Comparison of ENCODE assay signal across 8 cellular contexts in genomic region chr2:43226955-43227829, GRCh38. TPM values are rescaled to one million over a fixed set of nuclear protein-coding genes. Genes with fewer than 3 reads are reported as not detected.
DNase-seq lines count a peak whose midpoint lies in the region; ATAC-seq and TF ChIP-seq lines count a peak whose summit lies in the region.

No MANE protein-coding gene starts in this region.

- 3% methylated on average over 7 of the region's 77 CpGs; no CpG with 5 or more reads in 1 of the 2 donors for WGBS in thyroid gland, 2 donors

- H3K27me3 ChIP-seq in CD4-positive, alpha-beta T cell (ENCODE audit: control insufficient read depth, insufficient read depth, low read length) = no peaks in the 10 kb centered on the region
- no peaks in the 10 kb centered on the region for H3K27me3 ChIP-seq in thyroid gland

- TF ChIP-seq CTCF in CD4-positive, alpha-beta T cell (IDR thresholded peaks at IDR 0.05) = no peak
- TF ChIP-seq CTCF in osteocyte (IDR thresholded peaks at IDR 0.05) (peak; percentile 58), thyroid gland (IDR thresholded peaks at IDR 0.05) (peak in 3 of 6 experiments; percentile 37 to 40 (median 37))

- CTCF ChIA-PET in CD4-positive, alpha-beta T cell (lab: Charles Lee) = interaction anchor here (0.8 to 13.6 kb wide), 6 partner anchors 35 to 417 kb away, joined by 3 to 303 read pairs (median 8); no protein-coding TSS in a partner anchor

- H3K36me3 ChIP-seq in KOPT-K1 (ENCODE audit: insufficient read depth, low read length) (peaks cover 59% of the 10 kb centered on the region), SK-N-MC (ENCODE audit: insufficient read depth, low read length) (peaks cover 10% of the 10 kb centered on the region), thyroid gland (peaks cover 41 to 50% of the 10 kb centered on the region in 2 donors)

- H3K9me3 ChIP-seq in CD4-positive, alpha-beta T cell (ENCODE audit: control insufficient read depth, low read length) = no peaks in the 10 kb centered on the region
- H3K9me3 ChIP-seq in KOPT-K1 (ENCODE audit: insufficient read depth, low read length, poor library complexity, severe bottlenecking) = no peaks in the 10 kb centered on the region
- no peaks in the 10 kb centered on the region for H3K9me3 ChIP-seq in SK-N-MC (ENCODE audit: low read depth, low read length)
- H3K9me3 ChIP-seq in thyroid gland = no peaks in the 10 kb centered on the region

- POLR2A ChIA-PET in CD4-positive, alpha-beta T cell (lab: Charles Lee) = interaction anchor here (0.7 to 21.5 kb wide), 21 partner anchors 9 to 417 kb away, joined by 3 to 1478 read pairs (median 4); partner anchors contain the start of gene THADA

- peaks cover 20 to 22% of the 10 kb centered on the region in 2 donors for H3K4me1 ChIP-seq in thyroid gland

- peak overlapping the region; percentile 84 for H3K27ac ChIP-seq in CD4-positive, alpha-beta T cell (ENCODE audit: low read depth, low read length)
- H3K27ac ChIP-seq in KOPT-K1 (ENCODE audit: low read depth, low read length, poor library complexity, severe bottlenecking) (peak overlapping the region; percentile 99), SK-N-MC (peak overlapping the region; percentile 76; the same call in 1 of the 2 replicates), thyroid gland (peak overlapping the region; percentile 99 to 100 (median 99))

- H3K4me3 Mint-ChIP-seq in CD4-positive, alpha-beta T cell = peak overlapping the region; percentile 77
- peak overlapping the region; percentile 85 for H3K4me3 Mint-ChIP-seq in activated naive CD8-positive, alpha-beta T cell
- peak overlapping the region; percentile 79 for H3K4me3 Mint-ChIP-seq in osteocyte (ENCODE audit: unreplicated experiment)

- intact Hi-C loops in CD4-positive, alpha-beta T cell (cut with DNase I, micrococcal nuclease) = loop anchor here in 1 of 2 experiments (1.0 to 5.0 kb wide), 4 partner anchors 93 to 310 kb away; no protein-coding TSS in a partner anchor
- intact Hi-C loops in head of caudate nucleus (cut with DNase I) (loop anchor here (2.0 to 5.0 kb wide), 4 partner anchors 126 to 415 kb away; no protein-coding TSS in a partner anchor), thyroid gland (cut with DNase I) (loop anchor here (5.0 kb wide), 1 partner anchor 280 kb away; no protein-coding TSS in a partner anchor)

- H3K9ac ChIP-seq in SK-N-MC (ENCODE audit: insufficient read length) = peak overlapping the region; percentile 85

- no peaks in the 10 kb centered on the region for H3K9me3 Mint-ChIP-seq in CD4-positive, alpha-beta T cell
- H3K9me3 Mint-ChIP-seq in activated naive CD8-positive, alpha-beta T cell (ENCODE audit: low read depth) = no peaks in the 10 kb centered on the region
- no peaks in the 10 kb centered on the region for H3K9me3 Mint-ChIP-seq in osteocyte (ENCODE audit: unreplicated experiment)

- peaks cover 30% of the 10 kb centered on the region for H3K4me1 Mint-ChIP-seq in CD4-positive, alpha-beta T cell (ENCODE audit: low read depth)
- H3K4me1 Mint-ChIP-seq in activated naive CD8-positive, alpha-beta T cell (ENCODE audit: low read depth) = peaks cover 32% of the 10 kb centered on the region
- H3K4me1 Mint-ChIP-seq in osteocyte (ENCODE audit: unreplicated experiment) = peaks cover 32% of the 10 kb centered on the region

- H3K27ac Mint-ChIP-seq in CD4-positive, alpha-beta T cell = peak overlapping the region; percentile 98
- H3K27ac Mint-ChIP-seq in activated naive CD8-positive, alpha-beta T cell = peak overlapping the region; percentile 94
- peak overlapping the region; percentile 86 for H3K27ac Mint-ChIP-seq in osteocyte (ENCODE audit: unreplicated experiment)

- TF ChIP-seq POLR2A in thyroid gland (IDR thresholded peaks at IDR 0.05) = peak; percentile 31 to 64

- peak overlapping the region; percentile 97 for H3K4me3 ChIP-seq in SK-N-MC
- H3K4me3 ChIP-seq in thyroid gland (replicated peaks in 1 of 3) = peak overlapping the region; percentile 51 to 99 (median 55)

- H3K27me3 Mint-ChIP-seq in CD4-positive, alpha-beta T cell = peaks cover 9% of the 10 kb centered on the region
- no peaks in the 10 kb centered on the region for H3K27me3 Mint-ChIP-seq in activated naive CD8-positive, alpha-beta T cell
- H3K27me3 Mint-ChIP-seq in osteocyte (ENCODE audit: unreplicated experiment) = no peaks in the 10 kb centered on the region

- peaks cover 80% of the 10 kb centered on the region for H3K36me3 Mint-ChIP-seq in CD4-positive, alpha-beta T cell (ENCODE audit: low read depth)
- H3K36me3 Mint-ChIP-seq in activated naive CD8-positive, alpha-beta T cell = peaks cover 7% of the 10 kb centered on the region
- peaks cover 26% of the 10 kb centered on the region for H3K36me3 Mint-ChIP-seq in osteocyte (ENCODE audit: unreplicated experiment)

- DNase-seq in CD4-positive, alpha-beta T cell = peak; percentile 32 to 71 (median 56)
- DNase-seq in SK-N-MC (ENCODE audit: low read depth, low spot score) = no peak
- DNase-seq in head of caudate nucleus = peak; percentile 83 to 98 (median 93)
- DNase-seq in osteocyte (ENCODE audit: extremely low spot score, unreplicated experiment) = peak; percentile 91
- peak; percentile 97 to 98 for DNase-seq in thyroid gland

- peak; percentile 13 for ATAC-seq in CD4-positive, alpha-beta T cell (ENCODE audit: poor library complexity)
- ATAC-seq in GM19463 (IDR thresholded peaks at IDR 0.05; ENCODE audit: unreplicated experiment) = peak; percentile 22

RNA-seq across cellular contexts. Expression of gene ZFP36L2, which starts 0.8 kb away (rescaled TPM):
- 1,000 to 10,000 TPM; 1,602 to 1,631 TPM for total RNA-seq in CD4-positive, alpha-beta T cell
- total RNA-seq in osteocyte (87.9 and 88.0 TPM in 2 replicates), thyroid gland (100 to 1,000 TPM; 146 to 287 (median 172) TPM)

Comparison
In these comparisons a context has a peak if more than half of its experiments do, and no peak if none do; other contexts are left out.
1. RNA of gene ZFP36L2, which starts 0.8 kb away (total RNA-seq): 1,602 to 1,631 TPM in CD4-positive, alpha-beta T cell; 146 to 287 TPM in thyroid gland and 87.9 to 88.0 TPM in osteocyte; every median in the first group is over 4 times any median in the second.
2. Peak in every context shown above with its lines, with median percentiles within 50 percentile points of each other: H3K27ac ChIP-seq, H3K27ac Mint-ChIP-seq and H3K4me3 Mint-ChIP-seq.